10 cellular contexts compared by ENCODE assay signal in genomic region chr19:14030997-14031718, GRCh38. TPM values are rescaled to one million over a fixed set of nuclear protein-coding genes. Genes with fewer than 3 reads are reported as not detected.
A peak's percentile ranks its signal among the peaks of the same experiment; 100 is the strongest.
DNase-seq lines count a peak whose midpoint lies in the region; ATAC-seq and TF ChIP-seq lines count a peak whose summit lies in the region.
"Had no signal": no experiment of that assay in that cellular context is flagged by ENCODE, and none has a peak within 500 bp of the region (broad histone marks: within the 10 kb centered on the region; RNA-seq: fewer than 3 reads in every experiment).

No MANE protein-coding gene starts in this region.

- H3K9me3 Mint-ChIP-seq in T-helper 2 cell treated with Interferon-gamma antibody and Interleukin-4, amounts not matched to agents 5 μg/mL and 100 μg/mL, for 36 hours = no peaks in the 10 kb centered on the region

- peaks cover 10% of the 10 kb centered on the region for H3K4me1 Mint-ChIP-seq in T-helper 2 cell treated with Interferon-gamma antibody and Interleukin-4, amounts not matched to agents 5 μg/mL and 100 μg/mL, for 36 hours (ENCODE audit: low read depth)

- peak overlapping the region; percentile 93 for H3K27ac Mint-ChIP-seq in T-helper 2 cell treated with Interferon-gamma antibody and Interleukin-4, amounts not matched to agents 5 μg/mL and 100 μg/mL, for 36 hours

- H3K4me2 ChIP-seq in skeletal muscle satellite cell (ENCODE audit: low read length) = peak overlapping the region; percentile 96

- H3K36me3 Mint-ChIP-seq in T-helper 2 cell treated with Interferon-gamma antibody and Interleukin-4, amounts not matched to agents 5 μg/mL and 100 μg/mL, for 36 hours (ENCODE audit: low read depth) = peaks cover 15% of the 10 kb centered on the region

- H3K9me3 ChIP-seq in HAP-1 (no peaks in the 10 kb centered on the region; the same call in 1 of the 2 replicates), skeletal muscle satellite cell (replicated peaks; ENCODE audit: low read length) (no peaks in the 10 kb centered on the region)

- no peaks in the 10 kb centered on the region for H3K36me3 ChIP-seq in HAP-1 (replicated peaks)
- H3K36me3 ChIP-seq in skeletal muscle satellite cell (ENCODE audit: insufficient read depth, low read length) = no peaks in the 10 kb centered on the region

- peak overlapping the region; percentile 93 for H3K4me3 Mint-ChIP-seq in T-helper 2 cell treated with Interferon-gamma antibody and Interleukin-4, amounts not matched to agents 5 μg/mL and 100 μg/mL, for 36 hours

- TF ChIP-seq CTCF in fibroblast of villous mesenchyme (IDR thresholded peaks at IDR 0.05; ENCODE audit: insufficient read depth, low read depth, low read length) = no peak

- H3K9ac ChIP-seq in skeletal muscle satellite cell (ENCODE audit: low read depth, low read length) = peak overlapping the region; percentile 68

- no peak for DNase-seq in HAP-1 (ENCODE audit: low spot score in 2 of 2)
- DNase-seq in T-helper 2 cell treated with Interferon-gamma antibody and Interleukin-4, amounts not matched to agents 5 μg/mL and 100 μg/mL, for 36 hours (ENCODE audit: low spot score) = no peak
- no peak for DNase-seq in fibroblast of villous mesenchyme (ENCODE audit: low read depth)
- no peak for DNase-seq in D341Med (ENCODE audit: low spot score)

- H3K4me3 ChIP-seq in HAP-1 = peak overlapping the region; percentile 52
- H3K4me3 ChIP-seq in fibroblast of villous mesenchyme (ENCODE audit: low read depth, low read length) = peak overlapping the region; percentile 73
- peak overlapping the region; percentile 73 for H3K4me3 ChIP-seq in skeletal muscle satellite cell (ENCODE audit: low read length)

- no peaks in the 10 kb centered on the region for H3K27me3 ChIP-seq in HAP-1 (ENCODE audit: low read depth)
- H3K27me3 ChIP-seq in skeletal muscle satellite cell (ENCODE audit: control insufficient read depth, insufficient read depth, low read length) = peaks cover 27% of the 10 kb centered on the region

- H3K27me3 Mint-ChIP-seq in T-helper 2 cell treated with Interferon-gamma antibody and Interleukin-4, amounts not matched to agents 5 μg/mL and 100 μg/mL, for 36 hours (ENCODE audit: low read depth) = no peaks in the 10 kb centered on the region

- in situ Hi-C loops in HAP-1 (cut with MboI; ENCODE audit: low sequenced_read_pairs) = no loop called here

- ATAC-seq in GM19397 (IDR thresholded peaks at IDR 0.05; ENCODE audit: unreplicated experiment) (no peak), GM18858 (IDR thresholded peaks at IDR 0.05; ENCODE audit: unreplicated experiment) (no peak), HG03565 (IDR thresholded peaks at IDR 0.05; ENCODE audit: unreplicated experiment) (no peak)

- H3K4me1 ChIP-seq in HAP-1 (peaks cover 3% of the 10 kb centered on the region; the same call in 1 of the 2 replicates), skeletal muscle satellite cell (ENCODE audit: control insufficient read depth, insufficient read depth, low read length) (peaks cover 5% of the 10 kb centered on the region)

RNA-seq across cellular contexts. Expression of gene IL27RA, which starts 0.4 kb away (rescaled TPM):
- total RNA-seq in fibroblast of villous mesenchyme = 2.9 and 3.9 TPM in 2 replicates
- total RNA-seq in skeletal muscle satellite cell (2012; rRNA removed) = 1.1 and 2.5 TPM in 2 replicates

RNA-seq across cellular contexts. Expression of gene RLN3, which starts 3.2 kb away (rescaled TPM):
- not detected in 2 replicates for total RNA-seq in fibroblast of villous mesenchyme
- not detected in 2 replicates for total RNA-seq in skeletal muscle satellite cell (2012; rRNA removed)
- total RNA-seq: LHCN-M2, myocyte had no signal

RNA-seq across cellular contexts. Expression of gene RFX1, which starts 25.0 kb away (rescaled TPM):
- 2.3 and 2.6 TPM in 2 replicates for total RNA-seq in fibroblast of villous mesenchyme
- 3.0 and 3.5 TPM in 2 replicates for total RNA-seq in skeletal muscle satellite cell (2012; rRNA removed)

RNA-seq across cellular contexts. Expression of gene PALM3, which starts 30.7 kb away (rescaled TPM):
- under 0.01 TPM in 1 of 2 replicates, not detected in the other for total RNA-seq in fibroblast of villous mesenchyme
- total RNA-seq in skeletal muscle satellite cell (2012; rRNA removed) = not detected in 2 replicates
- total RNA-seq: myocyte had no signal

RNA-seq across cellular contexts. Expression of gene MISP3, which starts 41.4 kb away (rescaled TPM):
- under 0.01 and 0.32 TPM in 2 replicates for total RNA-seq in fibroblast of villous mesenchyme
- not detected in 2 replicates for total RNA-seq in skeletal muscle satellite cell (2012; rRNA removed)
